Comparison of ENCODE assay signal across 28 cellular contexts in the genomic region with DNA sequence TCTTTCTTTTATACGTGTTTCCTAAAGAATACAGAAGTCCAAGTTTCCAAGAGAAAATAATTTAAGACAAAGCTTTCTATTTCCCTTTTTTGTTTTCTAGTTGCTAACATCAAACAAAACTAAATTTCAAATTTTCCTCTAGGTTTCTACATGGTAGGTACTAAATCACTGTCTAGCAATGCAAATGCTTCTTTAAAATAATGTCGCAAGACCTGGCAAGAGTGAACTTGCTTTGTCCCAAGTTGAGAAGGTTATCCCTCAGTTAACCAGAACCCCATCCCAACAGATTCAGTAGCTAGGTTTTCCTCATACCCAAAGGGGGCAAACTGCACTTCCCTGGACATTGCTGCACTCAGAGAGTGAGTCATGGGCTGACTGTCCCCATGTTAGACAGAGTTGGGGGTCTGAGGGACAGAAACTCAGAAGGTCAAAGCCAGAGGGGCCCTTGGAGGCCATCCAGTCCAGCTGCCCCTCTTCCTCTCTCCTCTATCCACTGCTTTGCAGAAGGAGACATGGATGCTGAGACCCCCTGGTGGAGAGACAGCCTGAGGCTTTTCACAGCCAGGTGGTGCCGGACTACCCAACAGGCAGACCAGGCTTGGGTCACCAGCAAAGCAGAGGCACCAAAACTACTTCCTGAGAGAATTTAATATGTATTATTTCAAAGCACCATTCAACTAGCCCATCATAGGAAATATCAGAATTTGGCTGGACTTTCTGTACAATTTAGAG. TPM values are rescaled to one million over a fixed set of nuclear protein-coding genes. Genes with fewer than 3 reads are reported as not detected.
DNase-seq lines count a peak whose midpoint lies in the region; ATAC-seq, FAIRE-seq and TF ChIP-seq lines count a peak whose summit lies in the region.
"Had no signal": no experiment of that assay in that cellular context is flagged by ENCODE, and none has a peak within 500 bp of the region (broad histone marks: within the 10 kb centered on the region; RNA-seq: fewer than 3 reads in every experiment).

No MANE protein-coding gene starts in this region.

- H4K20me1 ChIP-seq in GM23338 (replicated peaks; ENCODE audit: insufficient read depth), result no peaks in the 10 kb centered on the region

- no peak overlapping the region for H3K4me3 Mint-ChIP-seq in GM23338
- no peak overlapping the region for H3K4me3 Mint-ChIP-seq in activated T-cell treated with anti-CD3 and anti-CD28 coated beads, Interleukin-2, amount 50 U/mL, for 24 hours
- H3K4me3 Mint-ChIP-seq: activated naive CD8-positive, alpha-beta T cell treated with anti-CD3 and anti-CD28 coated beads, Interleukin-2, amount 10 ng/mL, durations not matched to agents 7 days and 5 days; nephron progenitor cell had no signal

- H3K4me1 ChIP-seq in GM23338 (ENCODE audit: insufficient read depth) (no peaks in the 10 kb centered on the region), kidney (ENCODE audit: control insufficient read depth in 1 of 2, insufficient read depth in 1 of 2, low read depth in 1 of 2, low read length in 2 of 2) (no peaks in the 10 kb centered on the region)
- H3K4me1 ChIP-seq: upper lobe of right lung had no signal

- DNase-seq in DMS 273 (lab: John Stamatoyannopoulos, UW; ENCODE audit: unreplicated experiment) (peak; percentile 7), DMS 273 treated with DMSO at 0.1 percent for 48 hours (lab: John Stamatoyannopoulos, UW) (no peak), GM23338 (ENCODE audit: low spot score) (peak; percentile 38), WERI-Rb-1 (peak; percentile 20), iPS-NIHi11 (ENCODE audit: low spot score) (peak; percentile 31), kidney (no peak)
- no peak for DNase-seq in activated T-cell treated with anti-CD3 and anti-CD28 coated beads, Interleukin-2, amount 50 U/mL, for 24 hours
- DNase-seq: activated CD4-positive, CD25-positive, alpha-beta regulatory T cell treated with anti-CD3 and anti-CD28 coated beads, Interleukin-2, amount 50 U/mL, for 72 hours; activated naive CD8-positive, alpha-beta T cell treated with anti-CD3 and anti-CD28 coated beads, Interleukin-2, amount 10 ng/mL, durations not matched to agents 7 days and 5 days; C1 segment of cervical spinal cord; DMS153; midbrain; NCI-H1694; NCI-H2227 treated with DMSO at 0.1 percent for 48 hours; nephron progenitor cell; stimulated activated CD4-positive, alpha-beta T cell treated with anti-CD3 and anti-CD28 coated beads, Interleukin-2, amount 100 ng/mL, for 48 hours; upper lobe of right lung had no signal

- no peaks in the 10 kb centered on the region for H3K9me3 Mint-ChIP-seq in GM23338
- H3K9me3 Mint-ChIP-seq in activated T-cell treated with anti-CD3 and anti-CD28 coated beads, Interleukin-2, amount 50 U/mL, for 24 hours, result peaks cover 2% of the 10 kb centered on the region
- H3K9me3 Mint-ChIP-seq: activated naive CD8-positive, alpha-beta T cell treated with anti-CD3 and anti-CD28 coated beads, Interleukin-2, amount 10 ng/mL, durations not matched to agents 7 days and 5 days; nephron progenitor cell had no signal

- no peaks in the 10 kb centered on the region; the same call in 2 of the 3 replicates for H3K36me3 Mint-ChIP-seq in GM23338 (ENCODE audit: low read depth)
- H3K36me3 Mint-ChIP-seq in activated T-cell treated with anti-CD3 and anti-CD28 coated beads, Interleukin-2, amount 50 U/mL, for 24 hours (ENCODE audit: low read depth), result no peaks in the 10 kb centered on the region
- H3K36me3 Mint-ChIP-seq: activated naive CD8-positive, alpha-beta T cell treated with anti-CD3 and anti-CD28 coated beads, Interleukin-2, amount 10 ng/mL, durations not matched to agents 7 days and 5 days had no signal

- peak; percentile 63 for ATAC-seq in GM23338
- no peak for ATAC-seq in HG03521 (IDR thresholded peaks at IDR 0.05; ENCODE audit: unreplicated experiment)
- ATAC-seq: upper lobe of right lung had no signal

- TF ChIP-seq CTCF in GM23338 (conservative IDR thresholded peaks at IDR 0.05; ENCODE audit: low read depth in 2 of 2) (peak; percentile 32; a peak in 3 of 4 replicates), WERI-Rb-1 (IDR thresholded peaks at IDR 0.05; ENCODE audit: low read depth, low read length) (peak; percentile 47; the same call in 1 of the 2 replicates), kidney (IDR thresholded peaks at IDR 0.05; ENCODE audit: borderline replicate concordance, extremely low read depth, insufficient read depth) (no peak)

- H3K4me3 ChIP-seq in GM23338 (no peak overlapping the region), WERI-Rb-1 (ENCODE audit: low read depth, low read length) (no peak overlapping the region), kidney (ENCODE audit: low read length in 2 of 2) (no peak overlapping the region)
- H3K4me3 ChIP-seq: skin epidermis, upper lobe of right lung had no signal

- H3K4me1 Mint-ChIP-seq in GM23338, result peaks cover 8% of the 10 kb centered on the region
- no peaks in the 10 kb centered on the region for H3K4me1 Mint-ChIP-seq in activated T-cell treated with anti-CD3 and anti-CD28 coated beads, Interleukin-2, amount 50 U/mL, for 24 hours (ENCODE audit: low read depth)
- H3K4me1 Mint-ChIP-seq: activated naive CD8-positive, alpha-beta T cell treated with anti-CD3 and anti-CD28 coated beads, Interleukin-2, amount 10 ng/mL, durations not matched to agents 7 days and 5 days; nephron progenitor cell had no signal

- H3K9me2 ChIP-seq in GM23338 (ENCODE audit: insufficient read depth), result peaks cover 11% of the 10 kb centered on the region; the same call in 1 of the 2 replicates

- H3K36me3 ChIP-seq in GM23338 (ENCODE audit: insufficient read depth) (no peaks in the 10 kb centered on the region), WERI-Rb-1 (no peaks in the 10 kb centered on the region), kidney (ENCODE audit: control insufficient read depth in 1 of 2, insufficient read depth in 2 of 2, low read length in 2 of 2) (no peaks in the 10 kb centered on the region)
- H3K36me3 ChIP-seq: upper lobe of right lung had no signal

- no peaks in the 10 kb centered on the region for H3K9me3 ChIP-seq in WERI-Rb-1 (ENCODE audit: severe bottlenecking)
- H3K9me3 ChIP-seq in kidney (ENCODE audit: control insufficient read depth in 1 of 2, low read length in 2 of 2), result no peaks in the 10 kb centered on the region
- H3K9me3 ChIP-seq: upper lobe of right lung had no signal

- H3K79me2 ChIP-seq in GM23338 (replicated peaks; ENCODE audit: insufficient read depth), result no peaks in the 10 kb centered on the region

- peak overlapping the region; percentile 7; the same call in 1 of the 2 replicates for H2AFZ ChIP-seq in GM23338

- H3K27ac Mint-ChIP-seq in GM23338, result no peak overlapping the region
- no peak overlapping the region for H3K27ac Mint-ChIP-seq in activated T-cell treated with anti-CD3 and anti-CD28 coated beads, Interleukin-2, amount 50 U/mL, for 24 hours
- H3K27ac Mint-ChIP-seq: activated naive CD8-positive, alpha-beta T cell treated with anti-CD3 and anti-CD28 coated beads, Interleukin-2, amount 10 ng/mL, durations not matched to agents 7 days and 5 days; nephron progenitor cell had no signal

- no peak for FAIRE-seq in kidney (lab: Jason Lieb, UNC)
- FAIRE-seq: frontal cortex, GM18507, HTR-8/SVneo had no signal

- H3K27ac ChIP-seq in GM23338 (ENCODE audit: low read depth) (no peak overlapping the region), WERI-Rb-1 (no peak overlapping the region), kidney (ENCODE audit: low read depth in 2 of 2, low read length in 2 of 2) (no peak overlapping the region)
- H3K27ac ChIP-seq: 22Rv1, epithelial cell of prostate, RWPE1, skin epidermis, upper lobe of right lung had no signal

- H3K4me2 ChIP-seq in GM23338, result no peak overlapping the region

- no peaks in the 10 kb centered on the region for H3K27me3 Mint-ChIP-seq in GM23338 (ENCODE audit: insufficient read depth, low read depth, poor library complexity)
- H3K27me3 Mint-ChIP-seq in activated T-cell treated with anti-CD3 and anti-CD28 coated beads, Interleukin-2, amount 50 U/mL, for 24 hours, result peaks cover 39% of the 10 kb centered on the region

- intact Hi-C loops in kidney (cut with DNase I), result no loop called here

- no peak overlapping the region for H3K9ac ChIP-seq in kidney (ENCODE audit: low read length in 2 of 2)

- H3K27me3 ChIP-seq in GM23338 (ENCODE audit: insufficient read depth) (no peaks in the 10 kb centered on the region), WERI-Rb-1 (ENCODE audit: insufficient read depth, low read depth, severe bottlenecking) (no peaks in the 10 kb centered on the region)

- H3F3A ChIP-seq in GM23338 (replicated peaks; ENCODE audit: low read depth), result no peaks in the 10 kb centered on the region

RNA-seq across cellular contexts. Expression of gene OR2AT4, which starts 23.1 kb away (rescaled TPM):
- total RNA-seq in GM23338 (2014; rRNA removed; shearing (Covaris generic)), result not detected in 2 replicates
- not detected in 2 replicates for polyA plus RNA-seq in GM23338 (2016; fragmentation: Nextera tagmentation; extraction: Ambion mirVana)
- not detected for total RNA-seq in kidney
- polyA plus RNA-seq in kidney (ENCODE audit: insufficient read depth, low read depth, low replicate concordance), result not detected
- total RNA-seq: activated CD8-positive, alpha-beta memory T cell treated with anti-CD3 and anti-CD28 coated beads for 36 hours; activated naive CD8-positive, alpha-beta T cell treated with anti-CD3 and anti-CD28 coated beads, Interleukin-2, amount 10 ng/mL, durations not matched to agents 7 days and 5 days; dermis microvascular lymphatic vessel endothelial cell; frontal cortex; posterior vena cava; upper lobe of right lung had no signal

Comparison
In these comparisons a context has a peak if more than half of its experiments do, and no peak if none do; other contexts are left out.
1. DNase-seq: peak in DMS 273 (single experiment), GM23338 (single experiment), WERI-Rb-1 (single experiment) and iPS-NIHi11 (single experiment); none in DMS 273 treated with DMSO at 0.1 percent for 48 hours (single experiment), activated T-cell treated with anti-CD3 and anti-CD28 coated beads, Interleukin-2, amount 50 U/mL, for 24 hours (single experiment) and kidney (single experiment).